In the genomic region with DNA sequence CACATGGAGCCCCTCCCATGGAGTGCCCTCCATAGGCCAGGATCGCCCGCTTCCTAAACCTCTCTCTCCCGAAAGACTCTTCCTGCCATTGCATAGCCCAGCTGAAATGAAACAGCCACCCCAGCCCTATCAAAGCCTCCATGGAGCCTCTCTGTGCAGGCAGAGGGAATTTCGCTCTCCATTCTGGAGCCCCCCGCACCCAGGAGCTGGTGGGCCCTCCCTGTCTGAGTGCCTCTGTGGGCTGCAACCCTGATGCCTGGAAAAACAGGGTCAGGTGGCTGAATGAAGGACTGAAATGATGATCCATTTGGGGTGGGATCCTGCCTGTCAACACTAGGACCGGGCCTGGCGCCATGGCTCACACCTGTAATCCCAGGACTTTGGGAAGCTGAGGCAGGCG, we compare ENCODE assay signal across 23 cellular contexts.
DNase-seq lines count a peak whose midpoint lies in the region; ATAC-seq and TF ChIP-seq lines count a peak whose summit lies in the region.
"Had no signal": no experiment of that assay in that cellular context is flagged by ENCODE, and none has a peak within 500 bp of the region (broad histone marks: within the 10 kb centered on the region; RNA-seq: fewer than 3 reads in every experiment).

No MANE protein-coding gene starts in this region.

- peaks cover 81% of the 10 kb centered on the region for H3K4me1 ChIP-seq in DND-41 (ENCODE audit: insufficient read depth, low read length)
- peaks cover 52 to 92% (median 70%) of the 10 kb centered on the region in 6 donors for H3K4me1 ChIP-seq in spleen
- H3K4me1 ChIP-seq: SJSA1 had no signal

- no peaks in the 10 kb centered on the region for H3K9me3 Mint-ChIP-seq in activated CD8-positive, alpha-beta T cell treated with anti-CD3 and anti-CD28 coated beads, Interleukin-2, amount 10 ng/mL, durations not matched to agents 7 days and 5 days (ENCODE audit: insufficient read depth)
- peaks cover 9% of the 10 kb centered on the region for H3K9me3 Mint-ChIP-seq in activated CD8-positive, alpha-beta T cell treated with anti-CD3 and anti-CD28 coated beads for 36 hours
- H3K9me3 Mint-ChIP-seq in brain: peaks cover 0 to 14% (median 4%) of the 10 kb centered on the region in 5 experiments
- H3K9me3 Mint-ChIP-seq: type B pancreatic cell had no signal

- POLR2A ChIA-PET in activated CD8-positive, alpha-beta T cell treated with anti-CD3 and anti-CD28 coated beads, Interleukin-2, amount 10 ng/mL, durations not matched to agents 7 days and 5 days (lab: Charles Lee): no interaction called here
- POLR2A ChIA-PET in activated CD8-positive, alpha-beta T cell treated with anti-CD3 and anti-CD28 coated beads for 36 hours (lab: Charles Lee): no interaction called here

- H3K4me1 Mint-ChIP-seq in activated CD8-positive, alpha-beta T cell treated with anti-CD3 and anti-CD28 coated beads, Interleukin-2, amount 10 ng/mL, durations not matched to agents 7 days and 5 days (ENCODE audit: low read depth): peaks cover 49% of the 10 kb centered on the region
- peaks cover 57% of the 10 kb centered on the region for H3K4me1 Mint-ChIP-seq in activated CD8-positive, alpha-beta T cell treated with anti-CD3 and anti-CD28 coated beads for 36 hours (ENCODE audit: low read depth)
- H3K4me1 Mint-ChIP-seq in brain: peaks cover 43% of the 10 kb centered on the region

- in situ Hi-C loops in GM13976 (cut with MboI; ENCODE audit: low sequenced_read_pairs, unreplicated experiment): no loop called here

- H3K9me3 ChIP-seq in DND-41 (ENCODE audit: insufficient read depth, low read length, severe bottlenecking) (peaks cover 2% of the 10 kb centered on the region), spleen (peaks cover 0 to 4% (median 0%) of the 10 kb centered on the region in 8 donors)
- H3K9me3 ChIP-seq: body of pancreas, SJSA1 had no signal

- H3K27ac ChIP-seq in DND-41 (ENCODE audit: low read length) (peak overlapping the region; percentile 70), spleen (peak overlapping the region in 5 of 8 donors; percentile 10 to 95 (median 90))
- H3K27ac ChIP-seq: body of pancreas, coronary artery, parathyroid adenoma, PC-9, SJSA1 had no signal

- H3K36me3 Mint-ChIP-seq in activated CD8-positive, alpha-beta T cell treated with anti-CD3 and anti-CD28 coated beads, Interleukin-2, amount 10 ng/mL, durations not matched to agents 7 days and 5 days (ENCODE audit: low read depth): peaks cover 16% of the 10 kb centered on the region
- H3K36me3 Mint-ChIP-seq in activated CD8-positive, alpha-beta T cell treated with anti-CD3 and anti-CD28 coated beads for 36 hours (ENCODE audit: low read depth): peaks cover 10% of the 10 kb centered on the region
- H3K36me3 Mint-ChIP-seq in brain: peaks cover 42% of the 10 kb centered on the region

- H2AFZ ChIP-seq in DND-41 (ENCODE audit: low read depth, low read length): no peak overlapping the region
- H2AFZ ChIP-seq: parathyroid adenoma, PC-9 had no signal

- no peaks in the 10 kb centered on the region for H3K27me3 Mint-ChIP-seq in activated CD8-positive, alpha-beta T cell treated with anti-CD3 and anti-CD28 coated beads, Interleukin-2, amount 10 ng/mL, durations not matched to agents 7 days and 5 days (ENCODE audit: low read depth)
- no peaks in the 10 kb centered on the region for H3K27me3 Mint-ChIP-seq in activated CD8-positive, alpha-beta T cell treated with anti-CD3 and anti-CD28 coated beads for 36 hours
- peaks cover 2% of the 10 kb centered on the region for H3K27me3 Mint-ChIP-seq in brain
- H3K27me3 Mint-ChIP-seq: type B pancreatic cell had no signal

- no peak for TF ChIP-seq POLR2A in spleen (IDR thresholded peaks at IDR 0.05)

- H3K4me3 ChIP-seq in DND-41 (ENCODE audit: low read depth in 1 of 2, low read length in 2 of 2) (no peak overlapping the region), spleen (no peak overlapping the region)
- H3K4me3 ChIP-seq: body of pancreas, coronary artery, PC-9, SJSA1 had no signal

- H4K20me1 ChIP-seq in DND-41 (ENCODE audit: insufficient read depth, low read length): peaks cover 5% of the 10 kb centered on the region

- H3K27ac Mint-ChIP-seq in activated CD8-positive, alpha-beta T cell treated with anti-CD3 and anti-CD28 coated beads, Interleukin-2, amount 10 ng/mL, durations not matched to agents 7 days and 5 days: peak overlapping the region; percentile 60
- H3K27ac Mint-ChIP-seq in activated CD8-positive, alpha-beta T cell treated with anti-CD3 and anti-CD28 coated beads for 36 hours: no peak overlapping the region
- peak overlapping the region in 3 of 5 experiments; percentile 41 to 80 (median 44) for H3K27ac Mint-ChIP-seq in brain
- H3K27ac Mint-ChIP-seq: T-helper 2 cell treated with Interferon-gamma antibody and Interleukin-4, amounts not matched to agents 5 μg/mL and 100 μg/mL, for 36 hours; type B pancreatic cell had no signal

- no peak for TF ChIP-seq CTCF in activated CD8-positive, alpha-beta T cell treated with anti-CD3 and anti-CD28 coated beads for 36 hours (IDR thresholded peaks at IDR 0.05)
- no peak for TF ChIP-seq CTCF in DND-41 (IDR thresholded peaks at IDR 0.05; ENCODE audit: borderline replicate concordance, extremely low read depth, low read length, poor library complexity, severe bottlenecking)
- TF ChIP-seq CTCF in brain (conservative IDR thresholded peaks at IDR 0.05): no peak
- TF ChIP-seq CTCF in spleen (IDR thresholded peaks at IDR 0.05 in 8 of 11, conservative IDR thresholded peaks at IDR 0.05 in 3 of 11): no peak
- no peak for TF ChIP-seq CTCF in GM13976 (IDR thresholded peaks at IDR 0.05; ENCODE audit: borderline replicate concordance, control extremely low read depth, extremely low read depth, insufficient read depth, missing control alignments)

- H3K27me3 ChIP-seq in DND-41 (ENCODE audit: insufficient read depth, low read length, poor library complexity): no peaks in the 10 kb centered on the region
- no peaks in the 10 kb centered on the region for H3K27me3 ChIP-seq in spleen (replicated peaks in 1 of 7)
- H3K27me3 ChIP-seq: body of pancreas, SJSA1 had no signal

- intact Hi-C loops in activated CD8-positive, alpha-beta T cell treated with anti-CD3 and anti-CD28 coated beads for 36 hours (cut with micrococcal nuclease): no loop called here
- intact Hi-C loops in spleen (cut with DNase I; ENCODE audit: low total_unique reads): no loop called here

- ATAC-seq in activated CD8-positive, alpha-beta T cell treated with anti-CD3 and anti-CD28 coated beads, Interleukin-2, amount 10 ng/mL, durations not matched to agents 7 days and 5 days: no peak
- no peak for ATAC-seq in activated CD8-positive, alpha-beta T cell treated with anti-CD3 and anti-CD28 coated beads for 36 hours
- ATAC-seq in DND-41 (ENCODE audit: insufficient read depth, low read depth): no peak
- no peak for ATAC-seq in GM19023 (IDR thresholded peaks at IDR 0.05; ENCODE audit: unreplicated experiment)
- ATAC-seq: body of pancreas; HCT116; stimulated activated naive CD8-positive, alpha-beta T cell treated with anti-CD3 and anti-CD28 coated beads, Interleukin-15, Interleukin-2, amounts not matched to agents 100 U/mL and 50 U/mL, for 24 hours had no signal

- CTCF ChIA-PET in activated CD8-positive, alpha-beta T cell treated with anti-CD3 and anti-CD28 coated beads, Interleukin-2, amount 10 ng/mL, durations not matched to agents 7 days and 5 days (lab: Charles Lee): interaction anchor here (1.3 to 2.5 kb wide), 4 partner anchors 10 to 104 kb away, joined by 6 to 10 read pairs (median 8); no protein-coding TSS in a partner anchor
- CTCF ChIA-PET in activated CD8-positive, alpha-beta T cell treated with anti-CD3 and anti-CD28 coated beads for 36 hours (lab: Charles Lee): interaction anchor here (0.8 to 2.0 kb wide), 7 partner anchors 10 to 108 kb away, joined by 3 to 9 read pairs (median 3); no protein-coding TSS in a partner anchor

- 94 to 98% (median 97%) methylated on average over 8 of the region's 8 CpGs for WGBS in spleen, 5 donors

- H3K79me2 ChIP-seq in DND-41 (ENCODE audit: insufficient read depth, low read length): peaks cover 99% of the 10 kb centered on the region

- peaks cover 82% of the 10 kb centered on the region for H3K36me3 ChIP-seq in DND-41 (ENCODE audit: insufficient read depth, low read length)
- H3K36me3 ChIP-seq in spleen: peaks cover 0 to 36% (median 5%) of the 10 kb centered on the region in 6 donors
- H3K36me3 ChIP-seq: SJSA1 had no signal

- no peak overlapping the region for H3K4me2 ChIP-seq in DND-41 (ENCODE audit: insufficient read depth, low read length)
- H3K4me2 ChIP-seq: PC-9 had no signal

- H3K9ac ChIP-seq in DND-41 (ENCODE audit: low read depth, low read length): no peak overlapping the region
- H3K9ac ChIP-seq: parathyroid adenoma had no signal

- DNase-seq in activated CD8-positive, alpha-beta T cell treated with anti-CD3 and anti-CD28 coated beads, Interleukin-2, amount 10 ng/mL, durations not matched to agents 7 days and 5 days: no peak
- no peak for DNase-seq in activated CD8-positive, alpha-beta T cell treated with anti-CD3 and anti-CD28 coated beads for 36 hours
- DNase-seq in DND-41 (no peak), spleen (peak; percentile 60), GM13976 (ENCODE audit: low spot score) (no peak), HuH-7 (ENCODE audit: low spot score) (no peak)
- DNase-seq: activated CD4-positive, CD25-positive, alpha-beta regulatory T cell; activated CD8-positive, alpha-beta memory T cell treated with anti-CD3 and anti-CD28 coated beads, Interleukin-2, amount 50 U/mL, for 4 hours; activated naive CD4-positive, alpha-beta T cell treated with Interleukin-2 at 50 U/mL for 16 hours; body of pancreas; DMS153; NCI-H1694; NCI-H774; PC-9; stimulated activated naive CD8-positive, alpha-beta T cell treated with anti-CD3 and anti-CD28 coated beads, Interleukin-15, Interleukin-2, amounts not matched to agents 100 U/mL and 50 U/mL, for 24 hours had no signal

- no peak overlapping the region for H3K4me3 Mint-ChIP-seq in activated CD8-positive, alpha-beta T cell treated with anti-CD3 and anti-CD28 coated beads, Interleukin-2, amount 10 ng/mL, durations not matched to agents 7 days and 5 days
- H3K4me3 Mint-ChIP-seq in activated CD8-positive, alpha-beta T cell treated with anti-CD3 and anti-CD28 coated beads for 36 hours: no peak overlapping the region
- no peak overlapping the region for H3K4me3 Mint-ChIP-seq in brain
- H3K4me3 Mint-ChIP-seq: T-helper 2 cell treated with Interferon-gamma antibody and Interleukin-4, amounts not matched to agents 5 μg/mL and 100 μg/mL, for 36 hours; type B pancreatic cell had no signal
